ENCODE assay signal across 1 cellular context in genomic region chr11:111765984-111766833, GRCh38.
TF ChIP-seq lines count a peak whose summit lies in the region.

Gene PPP2R1B, minus strand, starts transcription at chr11:111766389. Its CDS starts 28 bp downstream, at chr11:111766361.

TF ChIP-seq in WTC11, 78 proteins besides CTCF, POLR2A, EP300 and RAD21 (continued from another document):
- TF ChIP-seq TP53 (CRISPR knock-in tag; IDR thresholded peaks at IDR 0.05) (no peak), SP1 (CRISPR knock-in tag; conservative IDR thresholded peaks at IDR 0.05) (peak; percentile 54; the same call in 1 of the 2 replicates), ESRRA (CRISPR knock-in tag; IDR thresholded peaks at IDR 0.05; ENCODE audit: borderline replicate concordance) (no peak; the same call in 1 of the 2 replicates), JUN (CRISPR knock-in tag; IDR thresholded peaks at IDR 0.05) (0 out of 2 replicates have a peak, but pooled peaks have one; percentile 35), TEAD1 (CRISPR knock-in tag; IDR thresholded peaks at IDR 0.05) (0 out of 2 replicates have a peak, but pooled peaks have one; percentile 13), NR3C1 (CRISPR knock-in tag; conservative IDR thresholded peaks at IDR 0.05; ENCODE audit: low read depth) (0 out of 2 replicates have a peak, but pooled peaks have one; percentile 78), SMAD3 (CRISPR knock-in tag; IDR thresholded peaks at IDR 0.05; ENCODE audit: borderline replicate concordance) (0 out of 2 replicates have a peak, but pooled peaks have one; percentile 59)
- TF ChIP-seq, protein P1, sequence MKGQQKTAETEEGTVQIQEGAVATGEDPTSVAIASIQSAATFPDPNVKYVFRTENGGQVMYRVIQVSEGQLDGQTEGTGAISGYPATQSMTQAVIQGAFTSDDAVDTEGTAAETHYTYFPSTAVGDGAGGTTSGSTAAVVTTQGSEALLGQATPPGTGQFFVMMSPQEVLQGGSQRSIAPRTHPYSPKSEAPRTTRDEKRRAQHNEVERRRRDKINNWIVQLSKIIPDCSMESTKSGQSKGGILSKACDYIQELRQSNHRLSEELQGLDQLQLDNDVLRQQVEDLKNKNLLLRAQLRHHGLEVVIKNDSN (CRISPR knock-in tag; IDR thresholded peaks at IDR 0.05): peak; percentile 44
